19 cellular contexts compared by ENCODE assay signal in genomic region chr3:128735287-128735686, GRCh38. TPM values are rescaled to one million over a fixed set of nuclear protein-coding genes. Genes with fewer than 3 reads are reported as not detected.
DNase-seq lines count a peak whose midpoint lies in the region; ATAC-seq and TF ChIP-seq lines count a peak whose summit lies in the region.
"Had no signal": no experiment of that assay in that cellular context is flagged by ENCODE, and none has a peak within 500 bp of the region (broad histone marks: within the 10 kb centered on the region; RNA-seq: fewer than 3 reads in every experiment).

No MANE protein-coding gene starts in this region.

- no peak for DNase-seq in left ventricle myocardium inferior
- no peak for DNase-seq in heart left ventricle
- DNase-seq in T-cell = no peak
- no peak for DNase-seq in left lung
- DNase-seq in type B pancreatic cell (ENCODE audit: extremely low spot score, unreplicated experiment) = no peak
- DNase-seq in NCI-H1092 (lab: John Stamatoyannopoulos, UW) = no peak
- no peak for DNase-seq in HuH-7.5 (ENCODE audit: low spot score)
- no peak for DNase-seq in NCI-H187 treated with DMSO at 0.1 percent for 48 hours (lab: John Stamatoyannopoulos, UW)
- DNase-seq: activated CD4-positive, alpha-beta T cell treated with anti-CD3 and anti-CD28 coated beads, Interleukin-2, amount 50 U/mL, for 48 hours; activated gamma-delta T cell treated with Interleukin-2 at 50 U/mL for 16 hours; body of pancreas; effector CD4-positive, alpha-beta T cell; GOT3; lower lobe of right lung; MV-4-11; NCI-H2171 treated with DMSO at 0.1 percent for 48 hours; right lobe of liver; stimulated activated CD4-positive, alpha-beta T cell treated with anti-CD3 and anti-CD28 coated beads, Interleukin-2, amount 100 ng/mL, for 48 hours; transverse colon had no signal

- no peaks in the 10 kb centered on the region for H3K27me3 ChIP-seq in left ventricle myocardium inferior (ENCODE audit: low read depth)
- H3K27me3 ChIP-seq in heart left ventricle = no peaks in the 10 kb centered on the region
- no peaks in the 10 kb centered on the region for H3K27me3 ChIP-seq in left lung
- H3K27me3 ChIP-seq: body of pancreas, right lobe of liver, transverse colon had no signal

- peak overlapping the region; percentile 0 to 68 for H3K27ac Mint-ChIP-seq in T-cell
- H3K27ac Mint-ChIP-seq in type B pancreatic cell = peak overlapping the region; percentile 12

- H3K36me3 ChIP-seq in left ventricle myocardium inferior (peaks cover 5% of the 10 kb centered on the region), heart left ventricle (peaks cover 0 to 13% (median 0%) of the 10 kb centered on the region in 9 donors), left lung (peaks cover 0 to 6% of the 10 kb centered on the region in 2 donors)
- H3K36me3 ChIP-seq: right lobe of liver had no signal

- H3K4me1 Mint-ChIP-seq in T-cell (peaks cover 71 to 73% (median 72%) of the 10 kb centered on the region in 3 donors), type B pancreatic cell (ENCODE audit: unreplicated experiment) (peaks cover 41% of the 10 kb centered on the region)

- POLR2A ChIA-PET in T-cell (lab: Charles Lee) = no interaction called here

- no peak for ATAC-seq in heart left ventricle
- ATAC-seq in T-cell (replicated peaks in 1 of 4) = no peak
- ATAC-seq in left lung = peak; percentile 18
- ATAC-seq: body of pancreas, lower lobe of right lung had no signal

- peak overlapping the region; percentile 27 for H3K27ac ChIP-seq in left ventricle myocardium inferior (replicated peaks)
- H3K27ac ChIP-seq in heart left ventricle = no peak overlapping the region
- peak overlapping the region in 1 of 2 donors; percentile 35 for H3K27ac ChIP-seq in left lung
- H3K27ac ChIP-seq: body of pancreas, lower lobe of right lung, right lobe of liver had no signal

- intact Hi-C loops in left ventricle myocardium inferior (cut with micrococcal nuclease) = no loop called here
- intact Hi-C loops in heart left ventricle (cut with DNase I) = loop anchor here in 2 of 10 donors (10.0 kb wide), 1 partner anchor 50 kb away; no protein-coding TSS in a partner anchor
- intact Hi-C loops in left lung (cut with DNase I) = no loop called here

- no peaks in the 10 kb centered on the region for H3K9me3 ChIP-seq in left ventricle myocardium inferior (replicated peaks)
- no peaks in the 10 kb centered on the region for H3K9me3 ChIP-seq in heart left ventricle
- H3K9me3 ChIP-seq in left lung = no peaks in the 10 kb centered on the region
- H3K9me3 ChIP-seq: body of pancreas, lower lobe of right lung, right lobe of liver, transverse colon had no signal

- peak overlapping the region in 1 of 3 donors; percentile 20 for H3K4me3 Mint-ChIP-seq in T-cell
- H3K4me3 Mint-ChIP-seq in type B pancreatic cell = peak overlapping the region; percentile 6

- no peak for TF ChIP-seq POLR2A in heart left ventricle (IDR thresholded peaks at IDR 0.05)

- CTCF ChIA-PET in T-cell (lab: Charles Lee) = interaction anchor here in 1 of 2 donors (1.8 kb wide), 1 partner anchor 54 kb away, joined by 7 read pairs; no protein-coding TSS in a partner anchor

- TF ChIP-seq CTCF in left ventricle myocardium inferior (IDR thresholded peaks at IDR 0.05; ENCODE audit: borderline replicate concordance) (no peak), heart left ventricle (IDR thresholded peaks at IDR 0.05) (no peak), left lung (IDR thresholded peaks at IDR 0.05) (no peak), type B pancreatic cell (conservative IDR thresholded peaks at IDR 0.05) (no peak)

- H3K4me3 ChIP-seq in left ventricle myocardium inferior (no peak overlapping the region), heart left ventricle (no peak overlapping the region), left lung (no peak overlapping the region)
- H3K4me3 ChIP-seq: body of pancreas, right lobe of liver, transverse colon had no signal

- H3K9me3 Mint-ChIP-seq in T-cell (no peaks in the 10 kb centered on the region), type B pancreatic cell (no peaks in the 10 kb centered on the region)

- H3K27me3 Mint-ChIP-seq in T-cell (no peaks in the 10 kb centered on the region), type B pancreatic cell (no peaks in the 10 kb centered on the region)

- peaks cover 87% of the 10 kb centered on the region for H3K4me1 ChIP-seq in left ventricle myocardium inferior
- H3K4me1 ChIP-seq in heart left ventricle = peaks cover 12 to 82% (median 58%) of the 10 kb centered on the region in 12 donors
- peaks cover 22 to 79% of the 10 kb centered on the region in 2 donors for H3K4me1 ChIP-seq in left lung

- H3K36me3 Mint-ChIP-seq in T-cell (peaks cover 26% of the 10 kb centered on the region), type B pancreatic cell (peaks cover 41% of the 10 kb centered on the region)

RNA-seq across cellular contexts. Expression of gene RAB7A, which starts 9.3 kb away (rescaled TPM):
- total RNA-seq in left ventricle myocardium inferior (242 TPM), heart left ventricle (100 to 1,000 TPM; 143 to 343 (median 257) TPM), T-cell (100 to 1,000 TPM; 130 to 161 (median 140) TPM), left lung (100 to 1,000 TPM; 253 to 336 TPM), type B pancreatic cell (ENCODE audit: low replicate concordance) (157 and 216 TPM in 2 replicates)
- 100 to 1,000 TPM; 180 to 244 TPM for polyA plus RNA-seq in heart left ventricle
